Comparison of ENCODE assay signal across 32 cellular contexts in the genomic region with DNA sequence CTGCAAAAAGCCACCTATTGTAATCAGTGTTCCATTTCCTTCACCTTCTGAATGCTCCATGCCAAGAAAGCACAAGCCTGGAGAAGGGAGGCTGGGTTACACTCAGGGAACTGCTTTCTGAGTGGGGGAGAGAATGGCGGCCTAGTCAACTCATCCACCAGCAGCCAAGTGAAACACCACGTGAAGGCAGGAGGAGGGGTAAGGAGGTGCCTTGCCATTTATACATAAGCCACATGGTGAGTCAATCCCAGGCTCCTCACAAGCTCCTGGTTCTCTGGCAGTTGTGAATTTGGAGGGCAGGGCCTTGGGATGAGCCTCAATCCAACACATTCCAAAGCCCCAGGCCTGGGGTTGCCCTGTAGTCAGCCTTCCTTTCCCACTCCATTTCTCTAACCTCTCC.
DNase-seq lines count a peak whose midpoint lies in the region; FAIRE-seq and TF ChIP-seq lines count a peak whose summit lies in the region.
"Had no signal": no experiment of that assay in that cellular context is flagged by ENCODE, and none has a peak within 500 bp of the region (broad histone marks: within the 10 kb centered on the region; RNA-seq: fewer than 3 reads in every experiment).

No MANE protein-coding gene starts in this region.

- H2BK120ac ChIP-seq in H1 (replicated peaks; ENCODE audit: low read depth, low read length), result no peak overlapping the region

- no peak overlapping the region for H3K14ac ChIP-seq in H1 (ENCODE audit: insufficient read length)

- peak overlapping the region; percentile 75 for H2BK12ac ChIP-seq in H1 (ENCODE audit: low read depth, low read length)

- H3K27me3 ChIP-seq in H1 (replicated peaks in 1 of 4; ENCODE audit: control insufficient read depth in 3 of 4, extremely low read depth in 1 of 4, insufficient read depth in 3 of 4, low read length in 3 of 4), result no peaks in the 10 kb centered on the region
- H3K27me3 ChIP-seq: brain microvascular endothelial cell, neutrophil, sigmoid colon, testis, uterus had no signal

- WGBS in H1 (ENCODE audit: extremely low coverage in 1 of 2, insufficient coverage in 1 of 2, insufficient read length in 1 of 2, insufficient replicate concordance in 2 of 2, low coverage in 1 of 2, low lambda C conversion rate in 2 of 2, missing lambda C conversion rate in 1 of 2), 2 experiments, result 94% methylated on average over 2 of the region's 2 CpGs; no CpG with 5 or more reads in 1 of the 2 experiments

- H3K79me1 ChIP-seq in H1 (ENCODE audit: low read depth, low read length), result no peaks in the 10 kb centered on the region

- TF ChIP-seq RAD21 in H1 (IDR thresholded peaks at IDR 0.05 in 1 of 2, conservative IDR thresholded peaks at IDR 0.05 in 1 of 2; ENCODE audit: low read depth in 2 of 2, low read length in 2 of 2), result no peak

- H3K4me3 ChIP-seq in H1 (ENCODE audit: extremely low read depth in 1 of 4, insufficient read depth in 2 of 4, low read depth in 3 of 4, low read length in 4 of 4), result no peak overlapping the region
- H3K4me3 ChIP-seq: A549, heart right ventricle, prostate gland, sigmoid colon, testis, uterus had no signal

- no peak overlapping the region for H3K9ac ChIP-seq in H1 (replicated peaks in 1 of 4; ENCODE audit: extremely low read depth in 1 of 4, low read depth in 3 of 4, low read length in 3 of 4)
- H3K9ac ChIP-seq: SK-N-SH had no signal

- no peak overlapping the region for H3K23ac ChIP-seq in H1 (ENCODE audit: insufficient read length)

- no peak for TF ChIP-seq POLR2A in H1 (IDR thresholded peaks at IDR 0.05; ENCODE audit: control extremely low read depth in 1 of 2, low read depth in 2 of 2, low read length in 2 of 2)

- H3K79me2 ChIP-seq in H1 (ENCODE audit: control insufficient read depth in 1 of 2, insufficient read depth in 2 of 2, low read length in 2 of 2), result no peaks in the 10 kb centered on the region

- H3K27ac ChIP-seq in H1 (ENCODE audit: low read depth, low read length), result no peak overlapping the region
- H3K27ac ChIP-seq: brain microvascular endothelial cell, heart right ventricle, neutrophil, prostate gland, sigmoid colon, testis, uterus, WERI-Rb-1 had no signal

- H4K91ac ChIP-seq in H1 (replicated peaks; ENCODE audit: insufficient read length, low read length), result no peak overlapping the region

- 0 out of 2 replicates have a peak overlapping the region, but pooled peaks have one; percentile 8 for H2BK20ac ChIP-seq in H1 (ENCODE audit: low read length)

- no peak overlapping the region for H3K18ac ChIP-seq in H1 (ENCODE audit: extremely low read depth, low read length)

- H3K9me3 ChIP-seq in H1 (ENCODE audit: insufficient read depth in 2 of 2, low read depth in 1 of 2, low read length in 1 of 2), result peaks cover 0 to 8% of the 10 kb centered on the region in 2 experiments; a peak in 2 of 4 replicates
- H3K9me3 ChIP-seq: A549, neutrophil, prostate gland, sigmoid colon, SK-N-SH, testis, uterus had no signal

- POLR2A ChIA-PET in H1 (lab: Charles Lee; ENCODE audit: partially characterized antibody), result interaction anchor here (3.2 kb wide), 1 partner anchor 147 kb away, joined by 7 read pairs; no protein-coding TSS in a partner anchor

- H3K36me3 ChIP-seq in H1 (ENCODE audit: control insufficient read depth in 2 of 4, insufficient read depth in 4 of 4, low read length in 3 of 4), result no peaks in the 10 kb centered on the region; a peak in 2 of 8 replicates
- H3K36me3 ChIP-seq: brain microvascular endothelial cell, heart right ventricle, neutrophil, prostate gland, sigmoid colon, uterus, WERI-Rb-1 had no signal

- H2BK5ac ChIP-seq in H1 (ENCODE audit: low read depth, low read length), result peak overlapping the region; percentile 58; the same call in 1 of the 2 replicates

- no peak overlapping the region for H4K8ac ChIP-seq in H1 (ENCODE audit: extremely low read depth, insufficient read depth, low read length)

- no peak for FAIRE-seq in H1 (lab: Jason Lieb, UNC)
- FAIRE-seq: A549, G401.6 had no signal

- H4K5ac ChIP-seq in H1 (ENCODE audit: insufficient read length, low read depth, low read length), result no peak overlapping the region

- peak; percentile 82 for DNase-seq in Caki2 (ENCODE audit: low read depth)
- DNase-seq in M059J (ENCODE audit: low read depth), result peak; percentile 83
- no peak for DNase-seq in H1 (ENCODE audit: low read depth in 1 of 2, low spot score in 2 of 2)
- DNase-seq in myocyte (ENCODE audit: low read depth), result peak; percentile 59
- DNase-seq in T-helper 9 cell, result no peak
- DNase-seq in NCI-H345 treated with DMSO at 0.1 percent for 48 hours (lab: John Stamatoyannopoulos, UW; ENCODE audit: unreplicated experiment), result no peak
- DNase-seq in hippocampal formation (lab: John Stamatoyannopoulos, UW), result no peak
- no peak for DNase-seq in SW 1271 (lab: John Stamatoyannopoulos, UW)
- DNase-seq: activated CD4-positive, alpha-beta T cell treated with anti-CD3 and anti-CD28 coated beads, Interleukin-2, amount 50 U/mL, for 1 hour; activated T-cell treated with anti-CD3 and anti-CD28 coated beads, Interleukin-2, amount 50 U/mL, for 4 hours; brain microvascular endothelial cell; CD4-positive, alpha-beta memory T cell; DMS 273 treated with DMSO at 0.1 percent for 48 hours; erythroblast; foreskin fibroblast; H7; heart right ventricle; MM.1S; naive B cell; NCI-H1436; NCI-H2081 treated with DMSO at 0.1 percent for 48 hours; NCI-H446 treated with DMSO at 0.1 percent for 48 hours; sigmoid colon; SK-N-SH; stimulated activated naive CD4-positive, alpha-beta T cell treated with Interleukin-2 at 50 U/mL for 16 hours; testis; uterus; WERI-Rb-1 had no signal

- H3K56ac ChIP-seq in H1 (replicated peaks; ENCODE audit: insufficient read length, low read depth, low read length), result no peak overlapping the region

- H3K4me1 ChIP-seq in H1 (replicated peaks in 1 of 4; ENCODE audit: control insufficient read depth in 3 of 4, insufficient read depth in 4 of 4, low read length in 3 of 4), result peaks cover 0 to 10% (median 4%) of the 10 kb centered on the region in 4 experiments; a peak in 6 of 7 replicates
- H3K4me1 ChIP-seq: heart right ventricle, prostate gland, sigmoid colon, testis, uterus had no signal

- in situ Hi-C loops in Caki2 (cut with HindIII; ENCODE audit: low pct_unique_long_range_greater_than_20kb, low sequenced_read_pairs), result no loop called here

- no peak overlapping the region for H3K4ac ChIP-seq in H1 (replicated peaks; ENCODE audit: insufficient read length, low read depth, low read length)

- CTCF ChIA-PET in H1 (lab: Charles Lee; ENCODE audit: partially characterized antibody), result interaction anchor here (0.7 kb wide), 1 partner anchor 13 kb away, joined by 3 read pairs; no protein-coding TSS in a partner anchor

- no peaks in the 10 kb centered on the region for H4K20me1 ChIP-seq in H1 (replicated peaks in 1 of 2; ENCODE audit: control insufficient read depth in 1 of 2, insufficient read depth in 2 of 2, low read length in 2 of 2)

- no peak overlapping the region for H3K4me2 ChIP-seq in H1 (ENCODE audit: insufficient read depth in 1 of 2, low read depth in 2 of 2, low read length in 2 of 2)
- H3K4me2 ChIP-seq: A549, SK-N-SH had no signal

- no peak for TF ChIP-seq EP300 in H1 (IDR thresholded peaks at IDR 0.05; ENCODE audit: borderline replicate concordance in 1 of 2, low read depth in 2 of 2, low read length in 2 of 2)

- no peaks in the 10 kb centered on the region for H3K23me2 ChIP-seq in H1 (ENCODE audit: low read depth, low read length)

- 0 out of 2 replicates have a peak overlapping the region, but pooled peaks have one; percentile 24 for H2AK5ac ChIP-seq in H1 (ENCODE audit: low read depth, low read length)

- no peak overlapping the region; the same call in 1 of the 2 replicates for H2BK15ac ChIP-seq in H1 (ENCODE audit: low read length)

- no peak for TF ChIP-seq CTCF in H1 (IDR thresholded peaks at IDR 0.05; ENCODE audit: control extremely low read depth in 1 of 3, insufficient read depth in 1 of 3, low read depth in 1 of 3, low read length in 3 of 3)

- H2AFZ ChIP-seq in H1 (ENCODE audit: low read length), result no peak overlapping the region

TF ChIP-seq in H1, 55 proteins besides CTCF, POLR2A, EP300 and RAD21:
- TF ChIP-seq TAF1 (IDR thresholded peaks at IDR 0.05; ENCODE audit: low read depth, low read length) (no peak), SRF (IDR thresholded peaks at IDR 0.05; ENCODE audit: low read depth, low read length) (no peak), CBX5 (IDR thresholded peaks at IDR 0.05; ENCODE audit: low read depth, low read length) (no peak)

Comparison
In these comparisons a context has a peak if more than half of its experiments do, and no peak if none do; other contexts are left out.
1. DNase-seq: peak in Caki2 (single experiment), M059J (single experiment) and myocyte (single experiment); none in H1 (0 of 2), T-helper 9 cell (single experiment), NCI-H345 treated with DMSO at 0.1 percent for 48 hours (single experiment), hippocampal formation (0 of 2) and SW 1271 (0 of 2).